25 cellular contexts compared by ENCODE assay signal in the genomic region with DNA sequence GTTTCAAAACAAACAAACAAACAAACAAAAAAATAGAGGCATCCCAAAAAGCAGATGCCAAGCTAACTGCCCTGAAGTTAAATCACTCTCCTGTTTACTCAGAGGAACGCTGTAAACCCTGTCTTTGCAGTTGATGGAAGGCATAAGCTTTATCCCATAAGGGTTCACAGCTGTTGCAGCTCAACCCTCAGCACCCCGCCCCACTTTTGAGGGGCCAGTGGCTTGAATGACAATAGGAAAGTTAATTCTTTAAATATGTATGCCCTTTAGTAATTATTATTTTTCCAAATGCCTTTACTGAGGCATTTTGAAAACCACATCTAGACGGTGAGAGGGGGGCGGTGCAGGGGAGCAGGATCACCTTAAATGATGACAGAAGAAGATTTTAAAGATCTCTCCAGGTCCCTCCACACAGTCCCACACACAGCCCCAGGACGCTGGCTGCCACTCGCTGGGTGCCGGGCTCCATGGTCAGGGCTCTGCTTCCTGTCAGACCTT.
"Had no signal": no experiment of that assay in that cellular context is flagged by ENCODE, and none has a peak within 500 bp of the region (broad histone marks: within the 10 kb centered on the region; RNA-seq: fewer than 3 reads in every experiment).

No MANE protein-coding gene starts in this region.

- H3K4me1 ChIP-seq: ascending aorta, colonic mucosa had no signal

- H3K36me3 ChIP-seq: ascending aorta, breast epithelium, cardiac muscle cell, colonic mucosa had no signal

- H3K4me3 Mint-ChIP-seq: activated CD4-positive, alpha-beta memory T cell treated with anti-CD3 and anti-CD28 coated beads for 36 hours; activated CD4-positive, alpha-beta T cell treated with anti-CD3 and anti-CD28 coated beads, Interleukin-2, amount 10 ng/mL, durations not matched to agents 24 days and 14 days; activated CD8-positive, alpha-beta memory T cell treated with anti-CD3 and anti-CD28 coated beads, Interleukin-2, amount 10 ng/mL, durations not matched to agents 7 days and 5 days; activated CD8-positive, alpha-beta T cell treated with anti-CD3 and anti-CD28 coated beads, Interleukin-2, amount 10 ng/mL, durations not matched to agents 7 days and 5 days; activated naive CD4-positive, alpha-beta T cell treated with anti-CD3 and anti-CD28 coated beads, Interleukin-2, amount 10 ng/mL, durations not matched to agents 7 days and 5 days; activated naive CD8-positive, alpha-beta T cell treated with anti-CD3 and anti-CD28 coated beads, Interleukin-2, amount 10 ng/mL, durations not matched to agents 7 days and 5 days; activated T-cell treated with anti-CD3 and anti-CD28 coated beads, Interleukin-2, amount 50 U/mL, for 24 hours; activated T-cell treated with anti-CD3 and anti-CD28 coated beads, Interleukin-2, amount 50 U/mL, for 72 hours; brain; endodermal cell; WTC11 had no signal

- H3K4me3 ChIP-seq: ascending aorta, breast epithelium, cardiac muscle cell, colonic mucosa had no signal

- H3K27me3 ChIP-seq: ascending aorta, breast epithelium, cardiac muscle cell, colonic mucosa had no signal

- H3K27me3 Mint-ChIP-seq: activated CD4-positive, alpha-beta memory T cell treated with anti-CD3 and anti-CD28 coated beads for 36 hours; activated CD4-positive, alpha-beta T cell treated with anti-CD3 and anti-CD28 coated beads, Interleukin-2, amount 10 ng/mL, durations not matched to agents 24 days and 14 days; activated CD8-positive, alpha-beta memory T cell treated with anti-CD3 and anti-CD28 coated beads, Interleukin-2, amount 10 ng/mL, durations not matched to agents 7 days and 5 days; activated naive CD8-positive, alpha-beta T cell treated with anti-CD3 and anti-CD28 coated beads, Interleukin-2, amount 10 ng/mL, durations not matched to agents 7 days and 5 days; brain had no signal

- H3K9me3 Mint-ChIP-seq: activated CD4-positive, alpha-beta memory T cell treated with anti-CD3 and anti-CD28 coated beads for 36 hours; activated CD4-positive, alpha-beta T cell treated with anti-CD3 and anti-CD28 coated beads, Interleukin-2, amount 10 ng/mL, durations not matched to agents 24 days and 14 days; activated naive CD4-positive, alpha-beta T cell treated with anti-CD3 and anti-CD28 coated beads, Interleukin-2, amount 10 ng/mL, durations not matched to agents 7 days and 5 days; activated naive CD4-positive, alpha-beta T cell treated with anti-CD3 and anti-CD28 coated beads, Interleukin-2, amount 50 U/mL, for 72 hours; activated naive CD8-positive, alpha-beta T cell treated with anti-CD3 and anti-CD28 coated beads, Interleukin-2, amount 10 ng/mL, durations not matched to agents 7 days and 5 days; activated T-cell treated with anti-CD3 and anti-CD28 coated beads, Interleukin-2, amount 50 U/mL, for 24 hours; activated T-cell treated with anti-CD3 and anti-CD28 coated beads, Interleukin-2, amount 50 U/mL, for 72 hours; brain; endodermal cell; WTC11 had no signal

- ATAC-seq: activated CD8-positive, alpha-beta memory T cell treated with anti-CD3 and anti-CD28 coated beads, Interleukin-2, amount 10 ng/mL, durations not matched to agents 7 days and 5 days; activated CD8-positive, alpha-beta T cell treated with anti-CD3 and anti-CD28 coated beads, Interleukin-2, amount 10 ng/mL, durations not matched to agents 7 days and 5 days; activated naive CD4-positive, alpha-beta T cell treated with anti-CD3 and anti-CD28 coated beads, Interleukin-2, amount 50 U/mL, for 72 hours; activated T-cell treated with anti-CD3 and anti-CD28 coated beads, Interleukin-2, amount 50 U/mL, for 72 hours; esophagus mucosa; WTC11 had no signal

- H3K27ac Mint-ChIP-seq: activated CD4-positive, alpha-beta memory T cell treated with anti-CD3 and anti-CD28 coated beads for 36 hours; activated CD4-positive, alpha-beta T cell treated with anti-CD3 and anti-CD28 coated beads, Interleukin-2, amount 10 ng/mL, durations not matched to agents 24 days and 14 days; activated CD8-positive, alpha-beta memory T cell treated with anti-CD3 and anti-CD28 coated beads, Interleukin-2, amount 10 ng/mL, durations not matched to agents 7 days and 5 days; activated CD8-positive, alpha-beta T cell treated with anti-CD3 and anti-CD28 coated beads, Interleukin-2, amount 10 ng/mL, durations not matched to agents 7 days and 5 days; activated naive CD4-positive, alpha-beta T cell treated with anti-CD3 and anti-CD28 coated beads, Interleukin-2, amount 10 ng/mL, durations not matched to agents 7 days and 5 days; activated naive CD4-positive, alpha-beta T cell treated with anti-CD3 and anti-CD28 coated beads, Interleukin-2, amount 50 U/mL, for 72 hours; activated naive CD8-positive, alpha-beta T cell treated with anti-CD3 and anti-CD28 coated beads, Interleukin-2, amount 10 ng/mL, durations not matched to agents 7 days and 5 days; activated T-cell treated with anti-CD3 and anti-CD28 coated beads, Interleukin-2, amount 50 U/mL, for 24 hours; activated T-cell treated with anti-CD3 and anti-CD28 coated beads, Interleukin-2, amount 50 U/mL, for 72 hours; brain; endodermal cell; WTC11 had no signal

- H3K36me3 Mint-ChIP-seq: activated CD4-positive, alpha-beta memory T cell treated with anti-CD3 and anti-CD28 coated beads for 36 hours; activated CD8-positive, alpha-beta memory T cell treated with anti-CD3 and anti-CD28 coated beads, Interleukin-2, amount 10 ng/mL, durations not matched to agents 7 days and 5 days; activated naive CD4-positive, alpha-beta T cell treated with anti-CD3 and anti-CD28 coated beads, Interleukin-2, amount 10 ng/mL, durations not matched to agents 7 days and 5 days; activated naive CD4-positive, alpha-beta T cell treated with anti-CD3 and anti-CD28 coated beads, Interleukin-2, amount 50 U/mL, for 72 hours; activated naive CD8-positive, alpha-beta T cell treated with anti-CD3 and anti-CD28 coated beads, Interleukin-2, amount 10 ng/mL, durations not matched to agents 7 days and 5 days; brain; WTC11 had no signal

- DNase-seq: activated CD4-positive, alpha-beta memory T cell treated with anti-CD3 and anti-CD28 coated beads for 36 hours; activated CD4-positive, alpha-beta T cell treated with anti-CD3 and anti-CD28 coated beads, Interleukin-2, amount 10 ng/mL, durations not matched to agents 24 days and 14 days; activated CD8-positive, alpha-beta memory T cell treated with anti-CD3 and anti-CD28 coated beads, Interleukin-2, amount 10 ng/mL, durations not matched to agents 7 days and 5 days; activated CD8-positive, alpha-beta memory T cell treated with anti-CD3 and anti-CD28 coated beads, Interleukin-2, amount 50 U/mL, for 4 hours; activated CD8-positive, alpha-beta T cell treated with anti-CD3 and anti-CD28 coated beads, Interleukin-2, amount 10 ng/mL, durations not matched to agents 7 days and 5 days; activated gamma-delta T cell; activated naive CD4-positive, alpha-beta T cell; activated naive CD4-positive, alpha-beta T cell treated with anti-CD3 and anti-CD28 coated beads, Interleukin-2, amount 10 ng/mL, durations not matched to agents 7 days and 5 days; activated naive CD8-positive, alpha-beta T cell treated with anti-CD3 and anti-CD28 coated beads, Interleukin-2, amount 10 ng/mL, durations not matched to agents 7 days and 5 days; activated T-cell treated with anti-CD3 and anti-CD28 coated beads, Interleukin-2, amount 50 U/mL, for 24 hours; activated T-cell treated with anti-CD3 and anti-CD28 coated beads, Interleukin-2, amount 50 U/mL, for 72 hours; central memory CD4-positive, alpha-beta T cell; colonic mucosa; effector memory CD4-positive, alpha-beta T cell; endodermal cell; foreskin fibroblast; head of caudate nucleus; T-helper 2 cell had no signal

- H3K27ac ChIP-seq: ascending aorta, breast epithelium, cardiac muscle cell, colonic mucosa had no signal

- H3K4me1 Mint-ChIP-seq: activated CD4-positive, alpha-beta T cell treated with anti-CD3 and anti-CD28 coated beads, Interleukin-2, amount 10 ng/mL, durations not matched to agents 24 days and 14 days; activated CD8-positive, alpha-beta memory T cell treated with anti-CD3 and anti-CD28 coated beads, Interleukin-2, amount 10 ng/mL, durations not matched to agents 7 days and 5 days; activated naive CD4-positive, alpha-beta T cell treated with anti-CD3 and anti-CD28 coated beads, Interleukin-2, amount 10 ng/mL, durations not matched to agents 7 days and 5 days; activated naive CD8-positive, alpha-beta T cell treated with anti-CD3 and anti-CD28 coated beads, Interleukin-2, amount 10 ng/mL, durations not matched to agents 7 days and 5 days; brain; endodermal cell had no signal

- H3K9me3 ChIP-seq: ascending aorta, breast epithelium, colonic mucosa had no signal
